Comparison of ENCODE assay signal across 14 cellular contexts in the genomic region with DNA sequence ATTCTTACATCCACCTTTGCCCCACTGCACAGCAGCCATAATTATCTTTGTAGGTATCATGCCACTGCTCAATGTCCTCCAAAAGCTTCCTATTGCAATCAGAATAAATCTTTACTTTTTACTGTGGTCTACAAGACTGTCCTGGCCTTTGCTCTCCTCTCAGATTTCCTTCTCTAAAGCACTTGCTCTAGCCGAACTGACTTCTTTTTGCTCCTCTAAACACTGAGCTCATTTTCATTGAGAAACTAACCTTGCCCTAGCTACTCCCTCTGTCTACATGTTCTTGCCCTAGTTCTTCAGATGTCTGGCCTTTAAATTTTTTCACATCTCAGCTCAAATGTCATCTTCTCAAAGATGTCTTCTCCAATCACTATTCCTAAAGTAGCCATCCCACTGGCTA.
A peak's percentile ranks its signal among the peaks of the same experiment; 100 is the strongest.
DNase-seq lines count a peak whose midpoint lies in the region; ATAC-seq, FAIRE-seq and TF ChIP-seq lines count a peak whose summit lies in the region.
"Had no signal": no experiment of that assay in that cellular context is flagged by ENCODE, and none has a peak within 500 bp of the region (broad histone marks: within the 10 kb centered on the region; RNA-seq: fewer than 3 reads in every experiment).

No MANE protein-coding gene starts in this region.

- no peak for TF ChIP-seq CTCF in kidney (IDR thresholded peaks at IDR 0.05; ENCODE audit: borderline replicate concordance, extremely low read depth, insufficient read depth)

- DNase-seq in urothelium cell line (ENCODE audit: low spot score) (no peak), NCI-H510A treated with DMSO at 0.1 percent for 48 hours (lab: John Stamatoyannopoulos, UW) (no peak), kidney (no peak)
- DNase-seq in stimulated activated CD4-positive, alpha-beta T cell treated with anti-CD3 and anti-CD28 coated beads, Interleukin-2, amount 100 ng/mL, for 24 hours = no peak
- DNase-seq: lower lobe of right lung; stimulated activated CD4-positive, alpha-beta T cell treated with anti-CD3 and anti-CD28 coated beads, Interleukin-2, amount 100 ng/mL, for 48 hours had no signal

- no peak overlapping the region for H3K4me3 ChIP-seq in kidney (ENCODE audit: low read length in 2 of 2)
- H3K4me3 ChIP-seq: ascending aorta, HAP-1, lower lobe of right lung had no signal

- H3K36me3 ChIP-seq in kidney (ENCODE audit: control insufficient read depth in 1 of 2, insufficient read depth in 2 of 2, low read length in 2 of 2) = peaks cover 5 to 6% of the 10 kb centered on the region in 2 donors
- H3K36me3 ChIP-seq: HAP-1 had no signal

- H3K9me3 ChIP-seq in kidney (ENCODE audit: control insufficient read depth in 1 of 2, low read length in 2 of 2) = no peaks in the 10 kb centered on the region
- H3K9me3 ChIP-seq: ascending aorta, HAP-1, lower lobe of right lung had no signal

- FAIRE-seq in urothelium cell line (lab: Jason Lieb, UNC) (no peak), kidney (lab: Jason Lieb, UNC) (no peak)
- FAIRE-seq: G401.6 had no signal

- H3K9ac ChIP-seq in kidney (ENCODE audit: low read length in 2 of 2) = no peak overlapping the region
- H3K9ac ChIP-seq: parathyroid adenoma had no signal

- H3K27ac ChIP-seq in kidney (ENCODE audit: low read depth in 2 of 2, low read length in 2 of 2) = no peak overlapping the region
- H3K27ac ChIP-seq: ascending aorta, lower lobe of right lung, parathyroid adenoma had no signal

- intact Hi-C loops in kidney (cut with DNase I) = no loop called here

- peaks cover 0 to 5% of the 10 kb centered on the region in 2 donors for H3K4me1 ChIP-seq in kidney (ENCODE audit: control insufficient read depth in 1 of 2, insufficient read depth in 1 of 2, low read depth in 1 of 2, low read length in 2 of 2)
- H3K4me1 ChIP-seq: ascending aorta, HAP-1, lower lobe of right lung, parathyroid adenoma had no signal

- peak; percentile 46 for ATAC-seq in GM18511 (IDR thresholded peaks at IDR 0.05; ENCODE audit: unreplicated experiment)
- ATAC-seq in GM21381 (IDR thresholded peaks at IDR 0.05; ENCODE audit: unreplicated experiment) = peak; percentile 36
- peak; percentile 38 for ATAC-seq in HG02970 (IDR thresholded peaks at IDR 0.05; ENCODE audit: low FRiP score, unreplicated experiment)
- ATAC-seq in HG03565 (IDR thresholded peaks at IDR 0.05; ENCODE audit: unreplicated experiment) = peak; percentile 21
- ATAC-seq: lower lobe of right lung had no signal
